In genomic region chr12:25372969-25373368, GRCh38 we compare ENCODE assay signal across 18 cellular contexts.
DNase-seq lines count a peak whose midpoint lies in the region; ATAC-seq and TF ChIP-seq lines count a peak whose summit lies in the region.
"Had no signal": no experiment of that assay in that cellular context is flagged by ENCODE, and none has a peak within 500 bp of the region (broad histone marks: within the 10 kb centered on the region; RNA-seq: fewer than 3 reads in every experiment).

No MANE protein-coding gene starts in this region.

- ATAC-seq in stimulated activated naive CD8-positive, alpha-beta T cell treated with anti-CD3 and anti-CD28 coated beads, Interleukin-15, amount 100 ng/mL, for 72 hours: no peak
- peak; percentile 62 for ATAC-seq in esophagus mucosa

- 50 to 77% (median 69%) methylated on average over 2 of the region's 2 CpGs for WGBS in adrenal gland, 4 donors

- H3K27me3 ChIP-seq in adrenal gland: no peaks in the 10 kb centered on the region

- no peak for DNase-seq in stimulated activated naive CD8-positive, alpha-beta T cell treated with anti-CD3 and anti-CD28 coated beads, Interleukin-15, amount 100 ng/mL, for 72 hours
- peak; percentile 42 for DNase-seq in RWPE1 (ENCODE audit: low spot score)
- no peak for DNase-seq in NCI-H1417 (lab: John Stamatoyannopoulos, UW)
- DNase-seq in OCI-M1 (lab: John Stamatoyannopoulos, UW): no peak
- DNase-seq in adrenal gland: no peak
- DNase-seq in putamen (ENCODE audit: low spot score): no peak
- DNase-seq: C1 segment of cervical spinal cord, DMS 273 treated with DMSO at 0.1 percent for 48 hours, GDM1, H7, NCI-H1436 treated with DMSO at 0.1 percent for 48 hours, NCI-H2029 treated with DMSO at 0.1 percent for 48 hours, NCI-H510A, SHP77, SK-N-SH had no signal

- H3K27me3 Mint-ChIP-seq in stimulated activated naive CD8-positive, alpha-beta T cell treated with anti-CD3 and anti-CD28 coated beads, Interleukin-15, Interleukin-2, amounts not matched to agents 100 ng/mL and 50 ng/mL, for 24 hours: no peaks in the 10 kb centered on the region
- no peaks in the 10 kb centered on the region for H3K27me3 Mint-ChIP-seq in stimulated activated naive CD8-positive, alpha-beta T cell treated with anti-CD3 and anti-CD28 coated beads, Interleukin-15, amount 100 ng/mL, for 72 hours

- H3K4me3 Mint-ChIP-seq in stimulated activated naive CD8-positive, alpha-beta T cell treated with anti-CD3 and anti-CD28 coated beads, Interleukin-15, Interleukin-2, amounts not matched to agents 100 ng/mL and 50 ng/mL, for 24 hours: no peak overlapping the region
- H3K4me3 Mint-ChIP-seq in stimulated activated naive CD8-positive, alpha-beta T cell treated with anti-CD3 and anti-CD28 coated beads, Interleukin-15, amount 100 ng/mL, for 72 hours: peak overlapping the region in 1 of 2 donors; percentile 3

- H3K4me3 ChIP-seq in adrenal gland: no peak overlapping the region

- no peaks in the 10 kb centered on the region for H3K36me3 Mint-ChIP-seq in stimulated activated naive CD8-positive, alpha-beta T cell treated with anti-CD3 and anti-CD28 coated beads, Interleukin-15, Interleukin-2, amounts not matched to agents 100 ng/mL and 50 ng/mL, for 24 hours (ENCODE audit: low read depth)

- CTCF ChIA-PET in RWPE1 (lab: Yijun Ruan, JAX): interaction anchor here (1.5 kb wide), 1 partner anchor 14 kb away, joined by 3 read pairs; no protein-coding TSS in a partner anchor

- TF ChIP-seq POLR2A in adrenal gland (IDR thresholded peaks at IDR 0.05): no peak

- intact Hi-C loops in adrenal gland (cut with DNase I): no loop called here

- peaks cover 48% of the 10 kb centered on the region for H3K4me1 Mint-ChIP-seq in stimulated activated naive CD8-positive, alpha-beta T cell treated with anti-CD3 and anti-CD28 coated beads, Interleukin-15, Interleukin-2, amounts not matched to agents 100 ng/mL and 50 ng/mL, for 24 hours (ENCODE audit: low read depth)
- H3K4me1 Mint-ChIP-seq in stimulated activated naive CD8-positive, alpha-beta T cell treated with anti-CD3 and anti-CD28 coated beads, Interleukin-15, amount 100 ng/mL, for 72 hours: peaks cover 43% of the 10 kb centered on the region

- no peaks in the 10 kb centered on the region for H3K36me3 ChIP-seq in adrenal gland (replicated peaks in 1 of 2)

- no peaks in the 10 kb centered on the region for H3K4me1 ChIP-seq in adrenal gland (replicated peaks in 1 of 2)

- no peak overlapping the region for H3K27ac ChIP-seq in RWPE1
- no peak overlapping the region for H3K27ac ChIP-seq in adrenal gland
- H3K27ac ChIP-seq: HL-60 had no signal

- H3K9me3 ChIP-seq in adrenal gland (replicated peaks in 1 of 3): no peaks in the 10 kb centered on the region
- H3K9me3 ChIP-seq: SK-N-SH had no signal

- TF ChIP-seq CTCF in RWPE1 (conservative IDR thresholded peaks at IDR 0.05; ENCODE audit: low read depth): no peak
- no peak for TF ChIP-seq CTCF in adrenal gland (IDR thresholded peaks at IDR 0.05)

- POLR2A ChIA-PET in RWPE1 (lab: Yijun Ruan, JAX; ENCODE audit: low non-redundant PET): no interaction called here

- peak overlapping the region; percentile 21 for H3K27ac Mint-ChIP-seq in stimulated activated naive CD8-positive, alpha-beta T cell treated with anti-CD3 and anti-CD28 coated beads, Interleukin-15, Interleukin-2, amounts not matched to agents 100 ng/mL and 50 ng/mL, for 24 hours
- H3K27ac Mint-ChIP-seq in stimulated activated naive CD8-positive, alpha-beta T cell treated with anti-CD3 and anti-CD28 coated beads, Interleukin-15, amount 100 ng/mL, for 72 hours: no peak overlapping the region

- no peaks in the 10 kb centered on the region for H3K9me3 Mint-ChIP-seq in stimulated activated naive CD8-positive, alpha-beta T cell treated with anti-CD3 and anti-CD28 coated beads, Interleukin-15, Interleukin-2, amounts not matched to agents 100 ng/mL and 50 ng/mL, for 24 hours
- no peaks in the 10 kb centered on the region for H3K9me3 Mint-ChIP-seq in stimulated activated naive CD8-positive, alpha-beta T cell treated with anti-CD3 and anti-CD28 coated beads, Interleukin-15, amount 100 ng/mL, for 72 hours
